In genomic region chr1:161738627-161739287, GRCh38 we compare ENCODE assay signal across 2 cellular contexts.
TF ChIP-seq lines count a peak whose summit lies in the region.

No MANE protein-coding gene starts in this region.

TF ChIP-seq in GM23338, 12 proteins besides CTCF, POLR2A, EP300 and RAD21:
- no peak for TF ChIP-seq CREB1 (CRISPR knock-in tag; IDR thresholded peaks at IDR 0.05; ENCODE audit: low read depth)
- no peak for TF ChIP-seq JUNB (IDR thresholded peaks at IDR 0.05; ENCODE audit: unreplicated experiment)
- no peak for TF ChIP-seq NANOG (IDR thresholded peaks at IDR 0.05; ENCODE audit: borderline replicate concordance)
- TF ChIP-seq ETS1 (IDR thresholded peaks at IDR 0.05), result no peak
- TF ChIP-seq REST (IDR thresholded peaks at IDR 0.05; ENCODE audit: unreplicated experiment), result no peak
- no peak for TF ChIP-seq STAT1 (IDR thresholded peaks at IDR 0.05; ENCODE audit: unreplicated experiment)
- TF ChIP-seq ZNF114 (CRISPR knock-in tag; IDR thresholded peaks at IDR 0.05), result no peak
- no peak for TF ChIP-seq ZNF462 (CRISPR knock-in tag; IDR thresholded peaks at IDR 0.05)
- TF ChIP-seq POLR2AphosphoS5 (IDR thresholded peaks at IDR 0.05; ENCODE audit: low read depth), result no peak
- TF ChIP-seq ZNF331 (CRISPR knock-in tag; IDR thresholded peaks at IDR 0.05; ENCODE audit: low read depth), result no peak

TF ChIP-seq in K562, 482 proteins besides CTCF, POLR2A, EP300 and RAD21 (continues in another document):
- TF ChIP-seq POLR2AphosphoS2 (IDR thresholded peaks at IDR 0.05; ENCODE audit: low read length), result no peak
- no peak for TF ChIP-seq CHD2 (IDR thresholded peaks at IDR 0.05; ENCODE audit: low read depth, low read length)
- TF ChIP-seq SMAD3 (CRISPR knock-in tag; conservative IDR thresholded peaks at IDR 0.05), result no peak
- TF ChIP-seq TAF1 (IDR thresholded peaks at IDR 0.05; ENCODE audit: control insufficient read depth, extremely low read depth, insufficient read depth, low read length, severe bottlenecking), result no peak
- no peak for TF ChIP-seq HNRNPH1 (optimal IDR thresholded peaks at IDR 0.05; ENCODE audit: low read depth, low read length)
- no peak for TF ChIP-seq ZNF140 (CRISPR knock-in tag; IDR thresholded peaks at IDR 0.05)
- TF ChIP-seq ZNF3 (CRISPR knock-in tag; IDR thresholded peaks at IDR 0.05), result peak; percentile 94
- no peak for TF ChIP-seq ETV5 (CRISPR knock-in tag; IDR thresholded peaks at IDR 0.05; ENCODE audit: low read depth)
- TF ChIP-seq KLF13 (tag; IDR thresholded peaks at IDR 0.05; ENCODE audit: borderline replicate concordance, low read depth), result no peak
- TF ChIP-seq ATF3 (IDR thresholded peaks at IDR 0.05), result peak; percentile 24; the same call in 1 of the 2 replicates
- TF ChIP-seq ATF3 (CRISPR knock-in tag; conservative IDR thresholded peaks at IDR 0.05), result no peak
- no peak for TF ChIP-seq PRPF4 (IDR thresholded peaks at IDR 0.05; ENCODE audit: insufficient read depth, low read depth, low read length, poor library complexity, severe bottlenecking)
- no peak for TF ChIP-seq ZKSCAN1 (IDR thresholded peaks at IDR 0.05; ENCODE audit: low read depth, low read length)
- TF ChIP-seq ZNF316 (IDR thresholded peaks at IDR 0.05), result peak; percentile 4; the same call in 1 of the 2 replicates
- peak; percentile 47; the same call in 1 of the 2 replicates for TF ChIP-seq TOE1 (IDR thresholded peaks at IDR 0.05; ENCODE audit: borderline replicate concordance)
- TF ChIP-seq TOE1 (CRISPR knock-in tag; IDR thresholded peaks at IDR 0.05; ENCODE audit: borderline replicate concordance, low read depth), result no peak
- peak; percentile 40 for TF ChIP-seq TAL1 (IDR thresholded peaks at IDR 0.05)
- no peak for TF ChIP-seq THRA (IDR thresholded peaks at IDR 0.05)
- TF ChIP-seq PCBP1 (IDR thresholded peaks at IDR 0.05; ENCODE audit: low read depth, low read length, poor library complexity, severe bottlenecking), result no peak
- no peak for TF ChIP-seq RNF2 (IDR thresholded peaks at IDR 0.05)
- TF ChIP-seq BRCA1 (IDR thresholded peaks at IDR 0.05), result no peak
- no peak for TF ChIP-seq BRCA1 (CRISPR knock-in tag; IDR thresholded peaks at IDR 0.05)
- no peak for TF ChIP-seq PATZ1 (CRISPR knock-in tag; IDR thresholded peaks at IDR 0.05; ENCODE audit: borderline replicate concordance)
- TF ChIP-seq MAZ (CRISPR knock-in tag; conservative IDR thresholded peaks at IDR 0.05 in 1 of 2, IDR thresholded peaks at IDR 0.05 in 1 of 2), result peak in 1 of 2 experiments; percentile 49; a peak in 1 of 4 replicates
- peak; percentile 100 for TF ChIP-seq ZNF384 (IDR thresholded peaks at IDR 0.05; ENCODE audit: low read depth, low read length)
- TF ChIP-seq ZNF764 (CRISPR knock-in tag; IDR thresholded peaks at IDR 0.05; ENCODE audit: low read depth), result no peak
- no peak for TF ChIP-seq ATF1 (CRISPR knock-in tag; IDR thresholded peaks at IDR 0.05)
- TF ChIP-seq ATF1 (tag; IDR thresholded peaks at IDR 0.05), result peak; percentile 48; the same call in 1 of the 2 replicates
- TF ChIP-seq RBM15 (IDR thresholded peaks at IDR 0.05; ENCODE audit: insufficient read depth, low read length), result no peak
- no peak for TF ChIP-seq ELF4 (CRISPR knock-in tag; IDR thresholded peaks at IDR 0.05)
- TF ChIP-seq TFAP4 (CRISPR knock-in tag; IDR thresholded peaks at IDR 0.05; ENCODE audit: borderline replicate concordance), result no peak
- no peak for TF ChIP-seq SNIP1 (IDR thresholded peaks at IDR 0.05; ENCODE audit: low read depth)
- no peak for TF ChIP-seq XRCC3 (IDR thresholded peaks at IDR 0.05)
- TF ChIP-seq RNF219 (CRISPR knock-in tag; IDR thresholded peaks at IDR 0.05), result no peak
- TF ChIP-seq GTF2B (IDR thresholded peaks at IDR 0.05; ENCODE audit: extremely low read depth, insufficient read length), result no peak
- peak; percentile 41; the same call in 1 of the 2 replicates for TF ChIP-seq TEAD4 (IDR thresholded peaks at IDR 0.05; ENCODE audit: low read length)
- TF ChIP-seq TEAD4 (CRISPR knock-in tag; IDR thresholded peaks at IDR 0.05; ENCODE audit: borderline replicate concordance), result no peak
- TF ChIP-seq SIN3A (IDR thresholded peaks at IDR 0.05; ENCODE audit: borderline replicate concordance in 2 of 2, control insufficient read depth in 1 of 2, low read depth in 2 of 2, low read length in 2 of 2), result no peak
- TF ChIP-seq SMARCA4 (IDR thresholded peaks at IDR 0.05), result peak; percentile 68
- no peak for TF ChIP-seq MXD1 (CRISPR knock-in tag; IDR thresholded peaks at IDR 0.05; ENCODE audit: borderline replicate concordance, poor library complexity, severe bottlenecking)
- TF ChIP-seq THAP7 (CRISPR knock-in tag; IDR thresholded peaks at IDR 0.05), result no peak
- TF ChIP-seq ZNF77 (CRISPR knock-in tag; IDR thresholded peaks at IDR 0.05), result no peak
- no peak for TF ChIP-seq ZSCAN32 (CRISPR knock-in tag; IDR thresholded peaks at IDR 0.05)
- no peak for TF ChIP-seq ILK (tag; IDR thresholded peaks at IDR 0.05; ENCODE audit: borderline replicate concordance, low read depth)
- TF ChIP-seq BCOR (IDR thresholded peaks at IDR 0.05), result peak; percentile 75; the same call in 1 of the 2 replicates
- no peak for TF ChIP-seq SNRNP70 (optimal IDR thresholded peaks at IDR 0.05; ENCODE audit: low read depth, low read length)
- TF ChIP-seq ZNF408 (CRISPR knock-in tag; IDR thresholded peaks at IDR 0.05; ENCODE audit: low read depth), result no peak
- peak; percentile 98 for TF ChIP-seq LCOR (CRISPR knock-in tag; IDR thresholded peaks at IDR 0.05)
- TF ChIP-seq ZNF695 (CRISPR knock-in tag; IDR thresholded peaks at IDR 0.05), result no peak
- TF ChIP-seq PTTG1 (tag; IDR thresholded peaks at IDR 0.05; ENCODE audit: low read depth), result no peak
- TF ChIP-seq HDAC2 (IDR thresholded peaks at IDR 0.05), result peak; percentile 75
- TF ChIP-seq ZNF24 (IDR thresholded peaks at IDR 0.05), result peak; percentile 23; the same call in 1 of the 2 replicates
- peak; percentile 21 for TF ChIP-seq ASH1L (IDR thresholded peaks at IDR 0.05; ENCODE audit: borderline replicate concordance, low read depth, partially characterized antibody)
- no peak for TF ChIP-seq HDAC3 (IDR thresholded peaks at IDR 0.05; ENCODE audit: borderline replicate concordance, partially characterized antibody)
- no peak for TF ChIP-seq ZC3H8 (IDR thresholded peaks at IDR 0.05)
- no peak for TF ChIP-seq RBBP5 (IDR thresholded peaks at IDR 0.05; ENCODE audit: borderline replicate concordance, insufficient read depth, low read length, poor library complexity, severe bottlenecking)
- TF ChIP-seq CTCFL (IDR thresholded peaks at IDR 0.05; ENCODE audit: borderline replicate concordance, insufficient read depth, low read depth, low read length, poor library complexity, severe bottlenecking), result no peak
- peak; percentile 39 for TF ChIP-seq TBP (optimal IDR thresholded peaks at IDR 0.05; ENCODE audit: low read depth, low read length)
- TF ChIP-seq FOS (IDR thresholded peaks at IDR 0.05; ENCODE audit: extremely low read depth, insufficient read length), result no peak
- TF ChIP-seq HMGXB4 (CRISPR knock-in tag; IDR thresholded peaks at IDR 0.05), result no peak
- no peak for TF ChIP-seq TCF7 (IDR thresholded peaks at IDR 0.05; ENCODE audit: borderline replicate concordance)
- no peak for TF ChIP-seq ZNF134 (CRISPR knock-in tag; conservative IDR thresholded peaks at IDR 0.05)
